ENCODE assay signal across 1 cellular context in genomic region chr3:18445421-18446066, GRCh38.
TF ChIP-seq lines count a peak whose summit lies in the region.

No MANE protein-coding gene starts in this region.

TF ChIP-seq in H1, 55 proteins besides CTCF, POLR2A, EP300 and RAD21 (continued from another document):
- TF ChIP-seq, protein P1, sequence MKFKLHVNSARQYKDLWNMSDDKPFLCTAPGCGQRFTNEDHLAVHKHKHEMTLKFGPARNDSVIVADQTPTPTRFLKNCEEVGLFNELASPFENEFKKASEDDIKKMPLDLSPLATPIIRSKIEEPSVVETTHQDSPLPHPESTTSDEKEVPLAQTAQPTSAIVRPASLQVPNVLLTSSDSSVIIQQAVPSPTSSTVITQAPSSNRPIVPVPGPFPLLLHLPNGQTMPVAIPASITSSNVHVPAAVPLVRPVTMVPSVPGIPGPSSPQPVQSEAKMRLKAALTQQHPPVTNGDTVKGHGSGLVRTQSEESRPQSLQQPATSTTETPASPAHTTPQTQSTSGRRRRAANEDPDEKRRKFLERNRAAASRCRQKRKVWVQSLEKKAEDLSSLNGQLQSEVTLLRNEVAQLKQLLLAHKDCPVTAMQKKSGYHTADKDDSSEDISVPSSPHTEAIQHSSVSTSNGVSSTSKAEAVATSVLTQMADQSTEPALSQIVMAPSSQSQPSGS (IDR thresholded peaks at IDR 0.05; ENCODE audit: low read length), result no peak
- TF ChIP-seq, protein P2, sequence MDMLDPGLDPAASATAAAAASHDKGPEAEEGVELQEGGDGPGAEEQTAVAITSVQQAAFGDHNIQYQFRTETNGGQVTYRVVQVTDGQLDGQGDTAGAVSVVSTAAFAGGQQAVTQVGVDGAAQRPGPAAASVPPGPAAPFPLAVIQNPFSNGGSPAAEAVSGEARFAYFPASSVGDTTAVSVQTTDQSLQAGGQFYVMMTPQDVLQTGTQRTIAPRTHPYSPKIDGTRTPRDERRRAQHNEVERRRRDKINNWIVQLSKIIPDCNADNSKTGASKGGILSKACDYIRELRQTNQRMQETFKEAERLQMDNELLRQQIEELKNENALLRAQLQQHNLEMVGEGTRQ (IDR thresholded peaks at IDR 0.05; ENCODE audit: low read length), result no peak
- no peak for TF ChIP-seq SIN3A (conservative IDR thresholded peaks at IDR 0.05 in 1 of 2, IDR thresholded peaks at IDR 0.05 in 1 of 2; ENCODE audit: low read depth in 1 of 2, low read length in 2 of 2)
- TF ChIP-seq CHD2 (IDR thresholded peaks at IDR 0.05; ENCODE audit: low read length), result no peak
- no peak for TF ChIP-seq SIRT6 (IDR thresholded peaks at IDR 0.05; ENCODE audit: low read length)
- no peak for TF ChIP-seq KDM1A (IDR thresholded peaks at IDR 0.05; ENCODE audit: borderline replicate concordance, low read length)
- TF ChIP-seq SRF (IDR thresholded peaks at IDR 0.05; ENCODE audit: low read depth, low read length), result no peak
- no peak for TF ChIP-seq JUND (IDR thresholded peaks at IDR 0.05; ENCODE audit: low read length)
- TF ChIP-seq TAF7 (optimal IDR thresholded peaks at IDR 0.05; ENCODE audit: borderline replicate concordance, low read depth, low read length), result no peak
- TF ChIP-seq RBBP5 (IDR thresholded peaks at IDR 0.05; ENCODE audit: borderline replicate concordance, low read depth, low read length), result no peak
- no peak for TF ChIP-seq KDM5A (IDR thresholded peaks at IDR 0.05; ENCODE audit: low read length)
- TF ChIP-seq HDAC6 (IDR thresholded peaks at IDR 0.05; ENCODE audit: low read depth, low read length), result no peak
